ENCODE assay signal across 5 cellular contexts in the genomic region with DNA sequence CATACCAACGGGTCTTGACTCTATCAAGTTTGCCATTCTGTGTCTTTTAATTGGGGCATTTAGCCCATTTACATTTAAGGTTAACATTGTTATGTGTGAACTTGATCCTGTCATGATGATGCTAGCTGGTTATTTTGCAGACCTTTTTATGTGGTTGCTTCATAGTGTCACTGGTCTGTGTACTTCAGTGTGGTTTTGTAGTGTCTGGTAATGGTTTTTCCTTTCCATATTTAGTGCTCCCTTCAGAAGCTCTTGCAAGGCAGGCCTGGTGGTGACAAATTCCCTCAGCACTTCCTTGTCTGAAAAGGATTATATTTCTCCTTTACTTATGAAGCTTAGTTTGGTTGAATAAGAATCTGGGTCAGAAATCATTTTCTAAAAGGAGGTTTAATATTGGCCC.
"Had no signal": no experiment of that assay in that cellular context is flagged by ENCODE, and none has a peak within 500 bp of the region (broad histone marks: within the 10 kb centered on the region; RNA-seq: fewer than 3 reads in every experiment).

No MANE protein-coding gene starts in this region.

- H3K4me3 ChIP-seq: GM23248, K562 had no signal

- DNase-seq: GM23248, H9, HCEC 1CT, IMR-90 had no signal

- H3K9ac ChIP-seq: GM23248 had no signal

- H2AFZ ChIP-seq: GM23248 had no signal

- H3K27ac ChIP-seq: GM23248 had no signal

- H3K27ac Mint-ChIP-seq: H9 had no signal

- H3K4me1 Mint-ChIP-seq: H9 had no signal

- H3K4me3 Mint-ChIP-seq: H9 had no signal

- ATAC-seq: K562 had no signal
